In genomic region chr20:55116598-55116997, GRCh38 we compare ENCODE assay signal across 26 cellular contexts.
A peak's percentile ranks its signal among the peaks of the same experiment; 100 is the strongest.
DNase-seq lines count a peak whose midpoint lies in the region; ATAC-seq, FAIRE-seq and TF ChIP-seq lines count a peak whose summit lies in the region.
"Had no signal": no experiment of that assay in that cellular context is flagged by ENCODE, and none has a peak within 500 bp of the region (broad histone marks: within the 10 kb centered on the region; RNA-seq: fewer than 3 reads in every experiment).

No MANE protein-coding gene starts in this region.

- H3K4me3 ChIP-seq in RWPE2 (ENCODE audit: severe bottlenecking): no peak overlapping the region
- H3K4me3 ChIP-seq: A549; BLaER1 treated with 17β-estradiol and CSF1 and Interleukin-3, amounts not matched to agents 10 nM and 100 nM; GM23248; SK-N-MC had no signal

- H3K27ac ChIP-seq in RWPE2 (ENCODE audit: poor library complexity, severe bottlenecking) (peak overlapping the region; percentile 61), epithelial cell of prostate (peak overlapping the region; percentile 91)
- H3K27ac ChIP-seq: A549; BLaER1 treated with 17β-estradiol and CSF1 and Interleukin-3, amounts not matched to agents 10 nM and 100 nM; GM23248; HL-60; SK-N-MC had no signal

- H3K9me3 ChIP-seq in RWPE2 (ENCODE audit: severe bottlenecking): no peaks in the 10 kb centered on the region
- H3K9me3 ChIP-seq: A549; BLaER1 treated with 17β-estradiol and CSF1 and Interleukin-3, amounts not matched to agents 10 nM and 100 nM had no signal

- H3K4me1 ChIP-seq in RWPE2 (ENCODE audit: insufficient read depth, poor library complexity, severe bottlenecking): peaks cover 15% of the 10 kb centered on the region
- H3K4me1 ChIP-seq: A549; BLaER1 treated with 17β-estradiol and CSF1 and Interleukin-3, amounts not matched to agents 10 nM and 100 nM had no signal

- peak; percentile 38; the same call in 2 of the 3 replicates for ATAC-seq in RWPE2 (ENCODE audit: low read depth)
- no peak for ATAC-seq in HG02798 (IDR thresholded peaks at IDR 0.05; ENCODE audit: poor library complexity, unreplicated experiment)
- ATAC-seq: A549 had no signal

- FAIRE-seq in HTR-8/SVneo (lab: Jason Lieb, UNC): peak; percentile 20
- FAIRE-seq: A549, D721Med, GM19239 had no signal

- DNase-seq in HTR-8/SVneo (ENCODE audit: insufficient read length, low spot score) (no peak), RWPE2 (ENCODE audit: low spot score) (no peak), epithelial cell of prostate (ENCODE audit: low read depth, low spot score) (peak; percentile 51), LoVo (ENCODE audit: low spot score) (no peak), HK-2 (ENCODE audit: unreplicated experiment) (no peak)
- no peak for DNase-seq in activated CD8-positive, alpha-beta memory T cell treated with anti-CD3 and anti-CD28 coated beads, Interleukin-2, amount 50 U/mL, for 48 hours
- DNase-seq: AML-193; CD4-positive, alpha-beta T cell; DMS53; GM23248; H7; Karpas-422; NCI-H1105 treated with DMSO at 0.1 percent for 48 hours; NCI-H2029; NCI-H446 treated with DMSO at 0.1 percent for 48 hours; NCI-H526; NCI-H82; SIG-M5; SW 1271 had no signal

- H3K36me3 ChIP-seq in RWPE2 (ENCODE audit: low read depth): no peaks in the 10 kb centered on the region
- H3K36me3 ChIP-seq: BLaER1 treated with 17β-estradiol and CSF1 and Interleukin-3, amounts not matched to agents 10 nM and 100 nM had no signal

- H3K27me3 ChIP-seq in RWPE2 (ENCODE audit: insufficient read depth, poor library complexity, severe bottlenecking): no peaks in the 10 kb centered on the region
- H3K27me3 ChIP-seq: BLaER1 treated with 17β-estradiol and CSF1 and Interleukin-3, amounts not matched to agents 10 nM and 100 nM had no signal

- TF ChIP-seq CTCF in RWPE2 (IDR thresholded peaks at IDR 0.05; ENCODE audit: poor library complexity, severe bottlenecking): no peak
